15 cellular contexts compared by ENCODE assay signal in the genomic region with DNA sequence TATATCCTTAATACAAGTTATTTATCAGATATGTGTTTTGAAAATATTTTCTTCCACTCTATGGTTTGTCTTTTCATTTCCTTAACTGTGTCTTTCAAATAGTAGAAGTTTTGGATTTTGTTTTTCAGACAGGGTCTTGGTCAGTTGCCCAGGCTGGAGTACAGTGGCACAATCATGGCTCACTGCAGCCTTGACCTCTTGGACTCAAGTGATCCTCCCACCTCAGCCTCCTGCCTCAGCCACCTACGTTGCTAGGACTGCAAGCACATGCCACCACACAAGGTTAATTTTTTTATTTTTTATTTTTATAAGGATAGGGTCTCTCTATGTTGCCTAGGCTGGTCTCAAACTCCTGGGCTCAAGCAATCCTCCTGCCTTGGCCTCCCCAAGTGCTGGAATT. TPM values are rescaled to one million over a fixed set of nuclear protein-coding genes. Genes with fewer than 3 reads are reported as not detected.
"Had no signal": no experiment of that assay in that cellular context is flagged by ENCODE, and none has a peak within 500 bp of the region (broad histone marks: within the 10 kb centered on the region; RNA-seq: fewer than 3 reads in every experiment).

No MANE protein-coding gene starts in this region.

RNA-seq across cellular contexts. Expression of gene GPRIN2, which starts 24.2 kb away (rescaled TPM):
- total RNA-seq: activated B cell treated with CpG ODN at 0.5 μM for 24 hours; activated CD4-positive, alpha-beta memory T cell treated with anti-CD3 and anti-CD28 coated beads for 36 hours; activated CD4-positive, alpha-beta T cell treated with anti-CD3 and anti-CD28 coated beads for 36 hours; activated CD4-positive, alpha-beta T cell treated with anti-CD3 and anti-CD28 coated beads, Interleukin-2, amount 10 ng/mL, durations not matched to agents 24 days and 14 days; activated CD8-positive, alpha-beta memory T cell treated with anti-CD3 and anti-CD28 coated beads for 36 hours; activated CD8-positive, alpha-beta memory T cell treated with anti-CD3 and anti-CD28 coated beads, Interleukin-2, amount 10 ng/mL, durations not matched to agents 7 days and 5 days; activated CD8-positive, alpha-beta T cell treated with anti-CD3 and anti-CD28 coated beads, Interleukin-2, amount 10 ng/mL, durations not matched to agents 7 days and 5 days; activated T-cell treated with anti-CD3 and anti-CD28 coated beads, Interleukin-2, amount 50 U/mL, for 4 hours; activated T-helper 17 cell treated with anti-CD3 and anti-CD28 coated beads, Interleukin-2, amount 50 U/mL, for 72 hours; dermis microvascular lymphatic vessel endothelial cell; endothelial cell of umbilical vein; fibroblast of lung; fibroblast of villous mesenchyme; T-cell; T-helper 2 cell treated with Interferon-gamma antibody and Interleukin-4, amounts not matched to agents 100 ng/mL and 5 ng/mL, for 36 hours had no signal
- polyA plus RNA-seq: endothelial cell of umbilical vein, fibroblast of lung had no signal
